ENCODE assay signal across 25 cellular contexts in the genomic region with DNA sequence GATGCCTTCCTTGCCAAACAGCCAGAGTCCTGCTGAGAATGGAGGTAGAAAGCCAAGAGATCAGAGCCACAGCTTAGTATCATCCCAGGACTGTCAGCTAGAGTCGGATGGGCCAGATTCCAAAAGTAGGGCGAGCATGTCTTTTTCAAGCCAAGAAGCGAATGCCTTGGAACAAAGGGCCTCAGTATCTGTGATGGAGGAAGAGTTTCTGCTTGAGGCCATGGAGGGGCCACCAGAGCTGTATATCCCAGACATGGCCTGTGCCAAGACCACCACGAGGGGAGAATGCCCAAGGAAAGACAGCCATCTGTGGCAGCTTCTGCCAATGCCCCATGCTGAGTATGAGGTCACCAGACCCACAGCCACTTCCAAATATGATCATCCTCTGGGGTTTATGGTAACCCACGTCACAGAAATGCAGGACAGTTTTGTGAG. TPM values are rescaled to one million over a fixed set of nuclear protein-coding genes. Genes with fewer than 3 reads are reported as not detected.
DNase-seq lines count a peak whose midpoint lies in the region; FAIRE-seq and TF ChIP-seq lines count a peak whose summit lies in the region.
"Had no signal": no experiment of that assay in that cellular context is flagged by ENCODE, and none has a peak within 500 bp of the region (broad histone marks: within the 10 kb centered on the region; RNA-seq: fewer than 3 reads in every experiment).

No MANE protein-coding gene starts in this region.

- no peak overlapping the region for H2BK120ac ChIP-seq in H1 (replicated peaks; ENCODE audit: low read depth, low read length)

- H2BK12ac ChIP-seq in H1 (ENCODE audit: low read depth, low read length), result no peak overlapping the region

- H4K8ac ChIP-seq in H1 (ENCODE audit: extremely low read depth, insufficient read depth, low read length), result no peak overlapping the region

- no peaks in the 10 kb centered on the region for H3K79me1 ChIP-seq in H1 (ENCODE audit: low read depth, low read length)

- no peak for FAIRE-seq in H1 (lab: Jason Lieb, UNC)
- FAIRE-seq: A549, H54, K562 had no signal

- no peaks in the 10 kb centered on the region for H3K23me2 ChIP-seq in H1 (ENCODE audit: low read depth, low read length)

- no peak overlapping the region for H3K4me3 ChIP-seq in H1 (ENCODE audit: extremely low read depth in 1 of 4, insufficient read depth in 2 of 4, low read depth in 3 of 4, low read length in 4 of 4)
- H3K4me3 ChIP-seq: A549, K562, Peyer's patch, SJCRH30 had no signal

- peaks cover 0 to 4% (median 1%) of the 10 kb centered on the region in 4 experiments; a peak in 3 of 7 replicates for H3K4me1 ChIP-seq in H1 (replicated peaks in 1 of 4; ENCODE audit: control insufficient read depth in 3 of 4, insufficient read depth in 4 of 4, low read length in 3 of 4)
- H3K4me1 ChIP-seq: A549, Peyer's patch, SJCRH30 had no signal

- no peaks in the 10 kb centered on the region; a peak in 1 of 4 replicates for H3K9me3 ChIP-seq in H1 (ENCODE audit: insufficient read depth in 2 of 2, low read depth in 1 of 2, low read length in 1 of 2)
- H3K9me3 ChIP-seq: Peyer's patch, SJCRH30 had no signal

- H3K36me3 ChIP-seq in H1 (ENCODE audit: control insufficient read depth in 2 of 4, insufficient read depth in 4 of 4, low read length in 3 of 4), result no peaks in the 10 kb centered on the region
- H3K36me3 ChIP-seq: Peyer's patch, SJCRH30 had no signal

- no peak overlapping the region for H4K91ac ChIP-seq in H1 (replicated peaks; ENCODE audit: insufficient read length, low read length)

- POLR2A ChIA-PET in H1 (lab: Charles Lee; ENCODE audit: partially characterized antibody), result interaction anchor here (0.7 kb wide), 1 partner anchor 90 kb away, joined by 3 read pairs; no protein-coding TSS in a partner anchor

- no peak overlapping the region for H3K9ac ChIP-seq in H1 (replicated peaks in 1 of 4; ENCODE audit: extremely low read depth in 1 of 4, low read depth in 3 of 4, low read length in 3 of 4)

- H4K20me1 ChIP-seq in H1 (replicated peaks in 1 of 2; ENCODE audit: control insufficient read depth in 1 of 2, insufficient read depth in 2 of 2, low read length in 2 of 2), result no peaks in the 10 kb centered on the region

- H2BK15ac ChIP-seq in H1 (ENCODE audit: low read length), result no peak overlapping the region

- CTCF ChIA-PET in H1 (lab: Charles Lee; ENCODE audit: partially characterized antibody), result interaction anchor here (0.8 to 3.9 kb wide), 7 partner anchors 10 to 508 kb away, joined by 3 to 15 read pairs (median 4); no protein-coding TSS in a partner anchor

- TF ChIP-seq POLR2A in H1 (IDR thresholded peaks at IDR 0.05; ENCODE audit: control extremely low read depth in 1 of 2, low read depth in 2 of 2, low read length in 2 of 2), result no peak

- peak overlapping the region; percentile 38; the same call in 1 of the 2 replicates for H3K18ac ChIP-seq in H1 (ENCODE audit: extremely low read depth, low read length)

- TF ChIP-seq RAD21 in H1 (IDR thresholded peaks at IDR 0.05 in 1 of 2, conservative IDR thresholded peaks at IDR 0.05 in 1 of 2; ENCODE audit: low read depth in 2 of 2, low read length in 2 of 2), result no peak

- no peak overlapping the region for H3K14ac ChIP-seq in H1 (ENCODE audit: insufficient read length)

- no peak overlapping the region for H2BK5ac ChIP-seq in H1 (ENCODE audit: low read depth, low read length)

- DNase-seq in Daoy (ENCODE audit: low read depth) (peak; percentile 13), NCI-H446 (lab: John Stamatoyannopoulos, UW) (peak; percentile 72 to 92), H1 (ENCODE audit: low read depth in 1 of 2, low spot score in 2 of 2) (no peak), pons (ENCODE audit: low spot score) (peak; percentile 53), mesenteric fat pad (ENCODE audit: low spot score) (no peak), D341Med (ENCODE audit: low spot score) (no peak), NCI-H2081 treated with DMSO at 0.1 percent for 48 hours (lab: John Stamatoyannopoulos, UW) (no peak), HPDE6-E6E7 (ENCODE audit: extremely low spot score) (no peak)
- DNase-seq: CD4-positive, CD25-positive, alpha-beta regulatory T cell; DMS153; GF-D8; MM.1S; NCI-H1048; NCI-H1417 treated with DMSO at 0.1 percent for 48 hours; NCI-H187; NCI-H2107; NCI-H2227 treated with DMSO at 0.1 percent for 48 hours; NCI-H524 treated with DMSO at 0.1 percent for 48 hours; NCI-H82; Peyer's patch; SJCRH30 had no signal

- H3K4me2 ChIP-seq in H1 (ENCODE audit: insufficient read depth in 1 of 2, low read depth in 2 of 2, low read length in 2 of 2), result no peak overlapping the region
- H3K4me2 ChIP-seq: A549 had no signal

- no peak overlapping the region for H4K5ac ChIP-seq in H1 (ENCODE audit: insufficient read length, low read depth, low read length)

- H3K56ac ChIP-seq in H1 (replicated peaks; ENCODE audit: insufficient read length, low read depth, low read length), result no peak overlapping the region

- no peak overlapping the region for H2BK20ac ChIP-seq in H1 (ENCODE audit: low read length)

- H2AFZ ChIP-seq in H1 (ENCODE audit: low read length), result no peak overlapping the region

- no peak for TF ChIP-seq EP300 in H1 (IDR thresholded peaks at IDR 0.05; ENCODE audit: borderline replicate concordance in 1 of 2, low read depth in 2 of 2, low read length in 2 of 2)

- WGBS in H1 (ENCODE audit: extremely low coverage in 1 of 2, insufficient coverage in 1 of 2, insufficient read length in 1 of 2, insufficient replicate concordance in 2 of 2, low coverage in 1 of 2, low lambda C conversion rate in 2 of 2, missing lambda C conversion rate in 1 of 2), 2 experiments, result 73% methylated on average over 5 of the region's 5 CpGs; no CpG with 5 or more reads in 1 of the 2 experiments

- H2AK5ac ChIP-seq in H1 (ENCODE audit: low read depth, low read length), result 0 out of 2 replicates have a peak overlapping the region, but pooled peaks have one; percentile 66

- H3K4ac ChIP-seq in H1 (replicated peaks; ENCODE audit: insufficient read length, low read depth, low read length), result no peak overlapping the region

- H3K27me3 ChIP-seq in H1 (replicated peaks in 1 of 4; ENCODE audit: control insufficient read depth in 3 of 4, extremely low read depth in 1 of 4, insufficient read depth in 3 of 4, low read length in 3 of 4), result no peaks in the 10 kb centered on the region
- H3K27me3 ChIP-seq: Peyer's patch had no signal

- H3K23ac ChIP-seq in H1 (ENCODE audit: insufficient read length), result no peak overlapping the region

- H3K27ac ChIP-seq in H1 (ENCODE audit: low read depth, low read length), result no peak overlapping the region
- H3K27ac ChIP-seq: A549, Peyer's patch, SJCRH30 had no signal

- no peaks in the 10 kb centered on the region for H3K79me2 ChIP-seq in H1 (ENCODE audit: control insufficient read depth in 1 of 2, insufficient read depth in 2 of 2, low read length in 2 of 2)

- TF ChIP-seq CTCF in H1 (IDR thresholded peaks at IDR 0.05; ENCODE audit: control extremely low read depth in 1 of 3, insufficient read depth in 1 of 3, low read depth in 1 of 3, low read length in 3 of 3), result no peak

TF ChIP-seq in H1, 55 proteins besides CTCF, POLR2A, EP300 and RAD21:
- TF ChIP-seq EGR1 (IDR thresholded peaks at IDR 0.05; ENCODE audit: borderline replicate concordance, low read depth, low read length), result no peak
- no peak for TF ChIP-seq NRF1 (IDR thresholded peaks at IDR 0.05; ENCODE audit: low read depth, low read length)
- no peak for TF ChIP-seq CBX8 (IDR thresholded peaks at IDR 0.05; ENCODE audit: borderline replicate concordance, low read depth, low read length)
- TF ChIP-seq, protein P1, sequence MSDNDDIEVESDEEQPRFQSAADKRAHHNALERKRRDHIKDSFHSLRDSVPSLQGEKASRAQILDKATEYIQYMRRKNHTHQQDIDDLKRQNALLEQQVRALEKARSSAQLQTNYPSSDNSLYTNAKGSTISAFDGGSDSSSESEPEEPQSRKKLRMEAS (IDR thresholded peaks at IDR 0.05), result no peak
- TF ChIP-seq, protein P2, sequence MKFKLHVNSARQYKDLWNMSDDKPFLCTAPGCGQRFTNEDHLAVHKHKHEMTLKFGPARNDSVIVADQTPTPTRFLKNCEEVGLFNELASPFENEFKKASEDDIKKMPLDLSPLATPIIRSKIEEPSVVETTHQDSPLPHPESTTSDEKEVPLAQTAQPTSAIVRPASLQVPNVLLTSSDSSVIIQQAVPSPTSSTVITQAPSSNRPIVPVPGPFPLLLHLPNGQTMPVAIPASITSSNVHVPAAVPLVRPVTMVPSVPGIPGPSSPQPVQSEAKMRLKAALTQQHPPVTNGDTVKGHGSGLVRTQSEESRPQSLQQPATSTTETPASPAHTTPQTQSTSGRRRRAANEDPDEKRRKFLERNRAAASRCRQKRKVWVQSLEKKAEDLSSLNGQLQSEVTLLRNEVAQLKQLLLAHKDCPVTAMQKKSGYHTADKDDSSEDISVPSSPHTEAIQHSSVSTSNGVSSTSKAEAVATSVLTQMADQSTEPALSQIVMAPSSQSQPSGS (IDR thresholded peaks at IDR 0.05; ENCODE audit: low read length), result no peak
- TF ChIP-seq RXRA (IDR thresholded peaks at IDR 0.05; ENCODE audit: insufficient read depth, low read depth, low read length), result no peak
- no peak for TF ChIP-seq TAF7 (optimal IDR thresholded peaks at IDR 0.05; ENCODE audit: borderline replicate concordance, low read depth, low read length)
- TF ChIP-seq SAP30 (IDR thresholded peaks at IDR 0.05; ENCODE audit: insufficient read depth, insufficient replicate concordance, low read length), result no peak
- no peak for TF ChIP-seq SIN3A (conservative IDR thresholded peaks at IDR 0.05 in 1 of 2, IDR thresholded peaks at IDR 0.05 in 1 of 2; ENCODE audit: low read depth in 1 of 2, low read length in 2 of 2)
- TF ChIP-seq, protein P3, sequence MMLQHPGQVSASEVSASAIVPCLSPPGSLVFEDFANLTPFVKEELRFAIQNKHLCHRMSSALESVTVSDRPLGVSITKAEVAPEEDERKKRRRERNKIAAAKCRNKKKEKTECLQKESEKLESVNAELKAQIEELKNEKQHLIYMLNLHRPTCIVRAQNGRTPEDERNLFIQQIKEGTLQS (IDR thresholded peaks at IDR 0.05; ENCODE audit: insufficient read depth, low read depth, low read length), result no peak
- no peak for TF ChIP-seq HDAC6 (IDR thresholded peaks at IDR 0.05; ENCODE audit: low read depth, low read length)

RNA-seq across cellular contexts. Expression of gene PPP1R17, which starts 44.3 kb away (rescaled TPM):
- not detected in 2 replicates for total RNA-seq in Daoy (2014; rRNA removed; shearing (Covaris generic))
- 2.5 and 3.8 TPM in 2 replicates for total RNA-seq in H1 (2021; fragmentation: NEBNext Ultra II Directional; extraction: Animal tissue kit (Norgen Biotek cat#: 25700))
- 0.50 and 1.5 TPM in 2 replicates for polyA plus RNA-seq in H1 (2011; rRNA removed)
- polyA plus RNA-seq in H1 (2011; cell fraction: cytosol; rRNA removed), result 1.1 TPM
- polyA plus RNA-seq in H1 (2011; cell fraction: nucleus; rRNA removed), result 0.29 TPM
- polyA plus RNA-seq in H1 (2012, experiment 1 of 2), result 1.5 to 2.4 TPM (median 1.8 TPM) in 4 replicates
- 1.2 TPM for polyA plus RNA-seq in H1 (2012, experiment 2 of 2)
- 1.8 TPM for polyA plus RNA-seq in H1 (2013, experiment 1 of 2)
- polyA plus RNA-seq in H1 (2013, experiment 2 of 2), result 2.0 TPM
- polyA minus RNA-seq in H1 (2011; rRNA and poly(A)+ RNA removed), result 0.59 and 1.6 TPM in 2 replicates
- 1.8 TPM for polyA minus RNA-seq in H1 (2011; cell fraction: cytosol; rRNA and poly(A)+ RNA removed)
- polyA minus RNA-seq in H1 (2011; cell fraction: nucleus; rRNA and poly(A)+ RNA removed), result 1.8 TPM
- total RNA-seq in mesenteric fat pad, result not detected
- total RNA-seq: CD4-positive, CD25-positive, alpha-beta regulatory T cell; K562; Peyer's patch; SJCRH30 had no signal
- polyA plus RNA-seq: A549; BJ; CD4-positive, CD25-positive, alpha-beta regulatory T cell; K562 had no signal

Comparison
In these comparisons a context has a peak if more than half of its experiments do, and no peak if none do; other contexts are left out.
1. DNase-seq: peak in Daoy (single experiment), NCI-H446 (2 of 2) and pons (single experiment); none in H1 (0 of 2), mesenteric fat pad (single experiment), D341Med (single experiment), NCI-H2081 treated with DMSO at 0.1 percent for 48 hours (single experiment) and HPDE6-E6E7 (single experiment).